ENCODE assay signal across 8 cellular contexts in genomic region chr13:103188688-103189326, GRCh38.
A peak's percentile ranks its signal among the peaks of the same experiment; 100 is the strongest.
DNase-seq lines count a peak whose midpoint lies in the region; ATAC-seq, FAIRE-seq and TF ChIP-seq lines count a peak whose summit lies in the region.

No MANE protein-coding gene starts in this region.

- no peak overlapping the region for H3K9ac ChIP-seq in GM23248
- no peak overlapping the region for H3K9ac ChIP-seq in endothelial cell of umbilical vein (replicated peaks; ENCODE audit: extremely low read depth, insufficient read depth, low read length)

- no peaks in the 10 kb centered on the region for H3K79me2 ChIP-seq in GM23248 (ENCODE audit: insufficient read depth)
- no peaks in the 10 kb centered on the region for H3K79me2 ChIP-seq in endothelial cell of umbilical vein (ENCODE audit: control insufficient read depth, insufficient read depth, low read length)

- in situ Hi-C loops in GM23248 (cut with MboI): no loop called here

- intact Hi-C loops in endothelial cell of umbilical vein (cut with micrococcal nuclease): no loop called here

- dilution Hi-C loops in endothelial cell of umbilical vein (cut with MboI; ENCODE audit: extremely low pct_ligation_motif_present, low sequenced_read_pairs): no loop called here

- H3K4me2 ChIP-seq in GM23248 (ENCODE audit: unreplicated experiment): no peak overlapping the region
- no peak overlapping the region for H3K4me2 ChIP-seq in endothelial cell of umbilical vein (ENCODE audit: insufficient read depth, low read length)

- BruUV-seq in endothelial cell of umbilical vein (replicated peaks; lab: Mats Ljungman, UMichigan): no TSS peak

- TF ChIP-seq CTCF in D721Med (IDR thresholded peaks at IDR 0.05; ENCODE audit: insufficient read depth, missing control alignments): peak; percentile 27
- no peak for TF ChIP-seq CTCF in endothelial cell of umbilical vein (IDR thresholded peaks at IDR 0.05; ENCODE audit: extremely low read depth in 1 of 2, insufficient read depth in 1 of 2, low read depth in 1 of 2, low read length in 2 of 2)
- TF ChIP-seq CTCF in retinal pigment epithelial cell (conservative IDR thresholded peaks at IDR 0.05; ENCODE audit: low read depth, low read length): peak; percentile 56

- CTCF ChIA-PET in endothelial cell of umbilical vein (lab: Charles Lee): interaction anchor here (0.7 kb wide), 1 partner anchor 662 kb away, joined by 3 read pairs; no protein-coding TSS in a partner anchor

- H3K27me3 ChIP-seq in GM23248 (replicated peaks; ENCODE audit: insufficient read depth) (no peaks in the 10 kb centered on the region), endothelial cell of umbilical vein (ENCODE audit: control insufficient read depth in 2 of 2, insufficient read depth in 2 of 2, low read length in 2 of 2) (no peaks in the 10 kb centered on the region)

- no peak for ATAC-seq in GM21526 (IDR thresholded peaks at IDR 0.05; ENCODE audit: low FRiP score, unreplicated experiment)
- no peak for ATAC-seq in GM18517 (IDR thresholded peaks at IDR 0.05; ENCODE audit: unreplicated experiment)

- no peak overlapping the region for H3K4me3 ChIP-seq in GM23248
- H3K4me3 ChIP-seq in endothelial cell of umbilical vein (replicated peaks in 1 of 3; ENCODE audit: insufficient read depth in 1 of 3, low read depth in 1 of 3, low read length in 3 of 3): no peak overlapping the region
- H3K4me3 ChIP-seq in retinal pigment epithelial cell (ENCODE audit: low read length): no peak overlapping the region

- no peaks in the 10 kb centered on the region for H3K9me1 ChIP-seq in endothelial cell of umbilical vein (replicated peaks; ENCODE audit: control insufficient read depth, extremely low read depth, insufficient read depth, low read length)

- H3K4me1 ChIP-seq in GM23248 (ENCODE audit: insufficient read depth): no peaks in the 10 kb centered on the region
- H3K4me1 ChIP-seq in endothelial cell of umbilical vein (ENCODE audit: control insufficient read depth, extremely low read depth, insufficient read depth, low read length): no peaks in the 10 kb centered on the region

- no peaks in the 10 kb centered on the region for H3F3A ChIP-seq in GM23248 (ENCODE audit: insufficient read depth)

- H3K9me3 ChIP-seq in GM23248 (ENCODE audit: low read depth): no peaks in the 10 kb centered on the region
- H3K9me3 ChIP-seq in endothelial cell of umbilical vein (replicated peaks; ENCODE audit: control insufficient read depth, insufficient read depth, low read length): no peaks in the 10 kb centered on the region

- no peak overlapping the region for H2AFZ ChIP-seq in GM23248
- H2AFZ ChIP-seq in endothelial cell of umbilical vein (ENCODE audit: low read depth, low read length): no peak overlapping the region

- no peaks in the 10 kb centered on the region for H4K20me1 ChIP-seq in GM23248 (ENCODE audit: insufficient read depth)
- no peaks in the 10 kb centered on the region for H4K20me1 ChIP-seq in endothelial cell of umbilical vein (replicated peaks; ENCODE audit: control insufficient read depth, extremely low read depth, insufficient read depth, low read length)

- FAIRE-seq in D721Med (lab: Jason Lieb, UNC): no peak
- no peak for FAIRE-seq in endothelial cell of umbilical vein (lab: Jason Lieb, UNC)

- 9 to 20% methylated on average over 3 of the region's 3 CpGs for WGBS in GM23248 (ENCODE audit: low coverage in 1 of 2, low lambda C conversion rate in 2 of 2, missing lambda C conversion rate in 2 of 2), 2 experiments

- DNase-seq in D721Med (ENCODE audit: insufficient read length, low spot score) (no peak), GM23248 (peak; percentile 14), NCI-H510A treated with DMSO at 0.1 percent for 48 hours (lab: John Stamatoyannopoulos, UW) (peak; percentile 47), endothelial cell of umbilical vein (ENCODE audit: low read depth, low spot score) (peak; percentile 5), retinal pigment epithelial cell (ENCODE audit: low read depth) (no peak), NCI-H2029 treated with DMSO at 0.1 percent for 48 hours (lab: John Stamatoyannopoulos, UW) (no peak)

- POLR2A ChIA-PET in endothelial cell of umbilical vein (lab: Charles Lee): no interaction called here

- H3K9me2 ChIP-seq in GM23248 (ENCODE audit: insufficient read depth): no peaks in the 10 kb centered on the region

- no peak for TF ChIP-seq POLR2A in endothelial cell of umbilical vein (IDR thresholded peaks at IDR 0.05; ENCODE audit: low read depth, low read length)

- H3K27ac ChIP-seq in GM23248 (no peak overlapping the region), endothelial cell of umbilical vein (ENCODE audit: insufficient read depth, low read depth, low read length) (no peak overlapping the region)

- H3K36me3 ChIP-seq in GM23248 (ENCODE audit: low read depth) (no peaks in the 10 kb centered on the region), endothelial cell of umbilical vein (ENCODE audit: control insufficient read depth in 2 of 2, extremely low read depth in 1 of 2, insufficient read depth in 2 of 2, low read length in 2 of 2) (no peaks in the 10 kb centered on the region)

TF ChIP-seq in endothelial cell of umbilical vein, 7 proteins besides CTCF, POLR2A, EP300 and RAD21:
- TF ChIP-seq GATA2 (IDR thresholded peaks at IDR 0.05; ENCODE audit: insufficient read depth, insufficient read length, low read depth, low read length) (no peak), JUN (IDR thresholded peaks at IDR 0.05; ENCODE audit: borderline replicate concordance, insufficient read depth, insufficient read length, low read depth) (no peak)

Comparison
In these comparisons a context has a peak if more than half of its experiments do, and no peak if none do; other contexts are left out.
1. DNase-seq: peak in GM23248 (single experiment), NCI-H510A treated with DMSO at 0.1 percent for 48 hours (single experiment) and endothelial cell of umbilical vein (single experiment); none in D721Med (single experiment), retinal pigment epithelial cell (single experiment) and NCI-H2029 treated with DMSO at 0.1 percent for 48 hours (single experiment).
2. CTCF ChIP-seq: peak in D721Med (single experiment) and retinal pigment epithelial cell (single experiment); none in endothelial cell of umbilical vein (0 of 2).